Comparison of ENCODE assay signal across 9 cellular contexts in genomic region chr10:3482200-3482993, GRCh38.
DNase-seq lines count a peak whose midpoint lies in the region; TF ChIP-seq lines count a peak whose summit lies in the region.
"Had no signal": no experiment of that assay in that cellular context is flagged by ENCODE, and none has a peak within 500 bp of the region (broad histone marks: within the 10 kb centered on the region; RNA-seq: fewer than 3 reads in every experiment).

No MANE protein-coding gene starts in this region.

- H3K9ac ChIP-seq in HUES48 (ENCODE audit: low read depth, low read length) (no peak overlapping the region), fibroblast of lung (ENCODE audit: insufficient read depth, low read length) (peak overlapping the region; percentile 17)

- no peak overlapping the region for H3K27ac Mint-ChIP-seq in activated T-cell treated with anti-CD3 and anti-CD28 coated beads, Interleukin-2, amount 50 U/mL, for 24 hours

- TF ChIP-seq CTCF in fibroblast of lung (conservative IDR thresholded peaks at IDR 0.05 in 1 of 2, IDR thresholded peaks at IDR 0.05 in 1 of 2; ENCODE audit: low read depth in 1 of 2, low read length in 2 of 2) (no peak), ovary (IDR thresholded peaks at IDR 0.05) (no peak)

- H3K4me1 Mint-ChIP-seq in activated T-cell treated with anti-CD3 and anti-CD28 coated beads, Interleukin-2, amount 50 U/mL, for 24 hours (ENCODE audit: low read depth), result peaks cover 41% of the 10 kb centered on the region

- H3K27ac ChIP-seq in HUES48 (ENCODE audit: low read depth, low read length) (peak overlapping the region; percentile 34), fibroblast of lung (ENCODE audit: insufficient read depth, low read length) (peak overlapping the region; percentile 53), ovary (peak overlapping the region in 1 of 2 donors; percentile 60), substantia nigra (ENCODE audit: low read depth, low read length, poor library complexity, severe bottlenecking) (no peak overlapping the region)
- H3K27ac ChIP-seq: 22Rv1 had no signal

- H3K36me3 ChIP-seq in HUES48 (ENCODE audit: control insufficient read depth, insufficient read depth, low read length), result no peaks in the 10 kb centered on the region
- no peaks in the 10 kb centered on the region for H3K36me3 ChIP-seq in fibroblast of lung (ENCODE audit: control insufficient read depth, insufficient read depth, low read length)
- no peaks in the 10 kb centered on the region for H3K36me3 ChIP-seq in ovary

- no peak for TF ChIP-seq POLR2A in ovary (IDR thresholded peaks at IDR 0.05)

- no peak for TF ChIP-seq EP300 in ovary (IDR thresholded peaks at IDR 0.05)

- no peaks in the 10 kb centered on the region for H3K27me3 ChIP-seq in HUES48 (ENCODE audit: control insufficient read depth, insufficient read depth, low read length)
- H3K27me3 ChIP-seq in fibroblast of lung (ENCODE audit: control insufficient read depth, insufficient read depth, low read length), result no peaks in the 10 kb centered on the region
- no peaks in the 10 kb centered on the region for H3K27me3 ChIP-seq in ovary

- H3K4me3 ChIP-seq in HUES48 (ENCODE audit: low read depth, low read length) (no peak overlapping the region), fibroblast of lung (replicated peaks in 1 of 4; ENCODE audit: control extremely low read depth in 1 of 4, insufficient read depth in 1 of 4, low read depth in 3 of 4, low read length in 4 of 4) (peak overlapping the region in 2 of 4 experiments; percentile 11 to 40), ovary (no peak overlapping the region)

- H3K9me3 Mint-ChIP-seq in activated T-cell treated with anti-CD3 and anti-CD28 coated beads, Interleukin-2, amount 50 U/mL, for 24 hours, result no peaks in the 10 kb centered on the region

- no peak overlapping the region for H2AFZ ChIP-seq in fibroblast of lung (ENCODE audit: low read length)

- no peaks in the 10 kb centered on the region for H3K36me3 Mint-ChIP-seq in activated T-cell treated with anti-CD3 and anti-CD28 coated beads, Interleukin-2, amount 50 U/mL, for 24 hours (ENCODE audit: low read depth)

- DNase-seq in DMS153 (lab: John Stamatoyannopoulos, UW) (peak; percentile 32), DMS153 treated with DMSO at 0.1 percent for 48 hours (lab: John Stamatoyannopoulos, UW; ENCODE audit: unreplicated experiment) (no peak), RPMI7951 (ENCODE audit: low read depth) (peak; percentile 97), fibroblast of lung (ENCODE audit: low read depth in 2 of 2) (peak; percentile 96), ovary (peak in 4 of 5 donors; percentile 41 to 77 (median 52)), substantia nigra (lab: John Stamatoyannopoulos, UW) (no peak)
- DNase-seq in activated T-cell treated with anti-CD3 and anti-CD28 coated beads, Interleukin-2, amount 50 U/mL, for 24 hours, result no peak

- H4K20me1 ChIP-seq in fibroblast of lung (ENCODE audit: control insufficient read depth, extremely low read depth, insufficient read depth, low read length), result no peaks in the 10 kb centered on the region

- WGBS in ovary, 3 donors, result 2 to 7% (median 3%) methylated on average over 17 of the region's 17 CpGs

- peaks cover 27% of the 10 kb centered on the region for H3K27me3 Mint-ChIP-seq in activated T-cell treated with anti-CD3 and anti-CD28 coated beads, Interleukin-2, amount 50 U/mL, for 24 hours

- peak overlapping the region; percentile 49 for H3K4me2 ChIP-seq in fibroblast of lung (ENCODE audit: extremely low read depth, insufficient read depth, low read length)

- intact Hi-C loops in ovary (cut with DNase I), result no loop called here

- no peak overlapping the region for H3K4me3 Mint-ChIP-seq in activated T-cell treated with anti-CD3 and anti-CD28 coated beads, Interleukin-2, amount 50 U/mL, for 24 hours

- H3K4me1 ChIP-seq in HUES48 (ENCODE audit: control insufficient read depth, insufficient read depth, low read length) (peaks cover 14% of the 10 kb centered on the region), fibroblast of lung (ENCODE audit: control insufficient read depth, extremely low read depth, insufficient read depth, low read length) (peaks cover 17% of the 10 kb centered on the region), ovary (ENCODE audit: insufficient read depth) (peaks cover 4% of the 10 kb centered on the region)

- no peaks in the 10 kb centered on the region for H3K79me2 ChIP-seq in fibroblast of lung (ENCODE audit: control insufficient read depth, insufficient read depth, low read length)

- H3K9me3 ChIP-seq in HUES48 (ENCODE audit: control insufficient read depth, insufficient read depth, low read length) (no peaks in the 10 kb centered on the region), fibroblast of lung (ENCODE audit: control insufficient read depth, insufficient read depth, low read depth, low read length) (no peaks in the 10 kb centered on the region), ovary (no peaks in the 10 kb centered on the region)

Comparison
In these comparisons a context has a peak if more than half of its experiments do, and no peak if none do; other contexts are left out.
1. DNase-seq: peak in DMS153 (single experiment), RPMI7951 (single experiment), fibroblast of lung (2 of 2) and ovary (4 of 5); none in DMS153 treated with DMSO at 0.1 percent for 48 hours (single experiment), substantia nigra (0 of 49) and activated T-cell treated with anti-CD3 and anti-CD28 coated beads, Interleukin-2, amount 50 U/mL, for 24 hours (single experiment).